13 cellular contexts compared by ENCODE assay signal in genomic region chr12:40697566-40698257, GRCh38. TPM values are rescaled to one million over a fixed set of nuclear protein-coding genes. Genes with fewer than 3 reads are reported as not detected.
A peak's percentile ranks its signal among the peaks of the same experiment; 100 is the strongest.
DNase-seq lines count a peak whose midpoint lies in the region; ATAC-seq and TF ChIP-seq lines count a peak whose summit lies in the region.
"Had no signal": no experiment of that assay in that cellular context is flagged by ENCODE, and none has a peak within 500 bp of the region (broad histone marks: within the 10 kb centered on the region; RNA-seq: fewer than 3 reads in every experiment).

No MANE protein-coding gene starts in this region.

- DNase-seq in NCI-H510A treated with DMSO at 0.1 percent for 48 hours (lab: John Stamatoyannopoulos, UW): peak; percentile 13
- DNase-seq in NCI-H510A (lab: John Stamatoyannopoulos, UW): no peak
- DNase-seq in NCI-H526 treated with DMSO at 0.1 percent for 48 hours (lab: John Stamatoyannopoulos, UW): peak; percentile 15
- peak; percentile 79 for DNase-seq in cerebellar cortex (ENCODE audit: low spot score)
- no peak for DNase-seq in upper lobe of right lung
- DNase-seq in stimulated activated CD4-positive, alpha-beta T cell treated with anti-CD3 and anti-CD28 coated beads, Interleukin-2, amount 100 ng/mL, for 48 hours: no peak
- no peak for DNase-seq in activated naive CD4-positive, alpha-beta T cell treated with anti-CD3 and anti-CD28 coated beads, Interleukin-2, amount 50 U/mL, for 16 hours
- DNase-seq: DND-41; NCI-H146; ovary; stimulated activated CD8-positive, alpha-beta memory T cell treated with anti-CD3 and anti-CD28 coated beads, Interleukin-4, amount 100 ng/mL, for 48 hours had no signal

- H3K4me3 ChIP-seq in upper lobe of right lung: no peak overlapping the region
- H3K4me3 ChIP-seq: ovary had no signal

- no peak for TF ChIP-seq CTCF in upper lobe of right lung (IDR thresholded peaks at IDR 0.05)

- intact Hi-C loops in upper lobe of right lung (cut with DNase I): no loop called here

- no peak overlapping the region for H3K27ac ChIP-seq in upper lobe of right lung
- H3K27ac ChIP-seq: ovary had no signal

- no peaks in the 10 kb centered on the region for H3K9me3 ChIP-seq in upper lobe of right lung
- H3K9me3 ChIP-seq: ovary had no signal

- no peaks in the 10 kb centered on the region for H3K36me3 ChIP-seq in upper lobe of right lung
- H3K36me3 ChIP-seq: ovary had no signal

- H3K27me3 ChIP-seq in upper lobe of right lung: peaks cover 8% of the 10 kb centered on the region
- H3K27me3 ChIP-seq: ovary had no signal

- peak; percentile 49 for ATAC-seq in upper lobe of right lung
- no peak for ATAC-seq in HG03460 (IDR thresholded peaks at IDR 0.05; ENCODE audit: unreplicated experiment)

- H3K4me1 ChIP-seq in upper lobe of right lung: no peaks in the 10 kb centered on the region

RNA-seq across cellular contexts. Expression of gene CNTN1, which starts 5.5 kb away (rescaled TPM):
- total RNA-seq in upper lobe of right lung: 15.1 TPM
- total RNA-seq: activated CD8-positive, alpha-beta memory T cell treated with anti-CD3 and anti-CD28 coated beads for 36 hours had no signal

Comparison
In these comparisons a context has a peak if more than half of its experiments do, and no peak if none do; other contexts are left out.
1. DNase-seq: peak in NCI-H510A treated with DMSO at 0.1 percent for 48 hours (single experiment), NCI-H526 treated with DMSO at 0.1 percent for 48 hours (single experiment) and cerebellar cortex (single experiment); none in NCI-H510A (single experiment), upper lobe of right lung (single experiment), stimulated activated CD4-positive, alpha-beta T cell treated with anti-CD3 and anti-CD28 coated beads, Interleukin-2, amount 100 ng/mL, for 48 hours (0 of 2) and activated naive CD4-positive, alpha-beta T cell treated with anti-CD3 and anti-CD28 coated beads, Interleukin-2, amount 50 U/mL, for 16 hours (single experiment).